Comparison of ENCODE assay signal across 9 cellular contexts in genomic region chr6:131694832-131695426, GRCh38. TPM values are rescaled to one million over a fixed set of nuclear protein-coding genes. Genes with fewer than 3 reads are reported as not detected.
DNase-seq lines count a peak whose midpoint lies in the region; ATAC-seq and TF ChIP-seq lines count a peak whose summit lies in the region.
"Had no signal": no experiment of that assay in that cellular context is flagged by ENCODE, and none has a peak within 500 bp of the region (broad histone marks: within the 10 kb centered on the region; RNA-seq: fewer than 3 reads in every experiment).

No MANE protein-coding gene starts in this region.

- H3K79me2 ChIP-seq in SK-N-SH (ENCODE audit: insufficient read depth) = no peaks in the 10 kb centered on the region

- no peaks in the 10 kb centered on the region for H3K36me3 Mint-ChIP-seq in effector memory CD8-positive, alpha-beta T cell (ENCODE audit: insufficient read depth)
- H3K36me3 Mint-ChIP-seq in type B pancreatic cell = no peaks in the 10 kb centered on the region

- no peak overlapping the region for H3K4me3 Mint-ChIP-seq in effector memory CD8-positive, alpha-beta T cell
- no peak overlapping the region for H3K4me3 Mint-ChIP-seq in type B pancreatic cell

- WGBS in SK-N-SH (ENCODE audit: low lambda C conversion rate) = 0% methylated on average over 2 of the region's 2 CpGs

- no peaks in the 10 kb centered on the region for H3K4me1 ChIP-seq in HAP-1
- H3K4me1 ChIP-seq in SK-N-SH (ENCODE audit: control insufficient read depth in 1 of 2, insufficient read depth in 2 of 2, low read depth in 1 of 2, low read length in 1 of 2) = no peaks in the 10 kb centered on the region

- no peak overlapping the region for H3K27ac ChIP-seq in 22Rv1
- H3K27ac ChIP-seq in SK-N-SH (ENCODE audit: low read depth in 2 of 2, low read length in 1 of 2) = no peak overlapping the region

- H3K36me3 ChIP-seq in HAP-1 (replicated peaks) (no peaks in the 10 kb centered on the region), SK-N-SH (replicated peaks in 1 of 2; ENCODE audit: control insufficient read depth in 1 of 2, insufficient read depth in 2 of 2, low read length in 1 of 2) (no peaks in the 10 kb centered on the region)

- H3K9me3 ChIP-seq in HAP-1 = no peaks in the 10 kb centered on the region
- no peaks in the 10 kb centered on the region for H3K9me3 ChIP-seq in SK-N-SH

- H3K9me3 Mint-ChIP-seq in effector memory CD8-positive, alpha-beta T cell = no peaks in the 10 kb centered on the region
- H3K9me3 Mint-ChIP-seq in type B pancreatic cell = no peaks in the 10 kb centered on the region

- H3K27ac Mint-ChIP-seq in effector memory CD8-positive, alpha-beta T cell = peak overlapping the region in 1 of 2 donors; percentile 25
- no peak overlapping the region for H3K27ac Mint-ChIP-seq in type B pancreatic cell

- no peaks in the 10 kb centered on the region for H3F3A ChIP-seq in SK-N-SH (replicated peaks; ENCODE audit: insufficient read depth)

- no peaks in the 10 kb centered on the region for H3K4me1 Mint-ChIP-seq in effector memory CD8-positive, alpha-beta T cell (ENCODE audit: low read depth in 2 of 2)
- H3K4me1 Mint-ChIP-seq in type B pancreatic cell (ENCODE audit: unreplicated experiment) = no peaks in the 10 kb centered on the region

- in situ Hi-C loops in HAP-1 (cut with MboI; ENCODE audit: low sequenced_read_pairs) = loop anchor here (5.0 to 25.0 kb wide), 3 partner anchors 222 to 567 kb away; no protein-coding TSS in a partner anchor

- TF ChIP-seq RAD21 in SK-N-SH (IDR thresholded peaks at IDR 0.05; ENCODE audit: low read length) = peak; percentile 72

- DNase-seq in GM04504 (ENCODE audit: low read depth) (peak; percentile 40), HAP-1 (ENCODE audit: low spot score in 2 of 2) (peak; percentile 59 to 70), LoVo (ENCODE audit: low spot score) (peak; percentile 65), SK-N-SH (peak; percentile 60), medulla oblongata (ENCODE audit: extremely low spot score) (peak; percentile 84), type B pancreatic cell (ENCODE audit: extremely low spot score, unreplicated experiment) (no peak)
- DNase-seq in effector memory CD8-positive, alpha-beta T cell = peak; percentile 4 to 13 (median 5)

- ATAC-seq in effector memory CD8-positive, alpha-beta T cell (replicated peaks) = peak; percentile 59

- no peaks in the 10 kb centered on the region for H3K27me3 Mint-ChIP-seq in effector memory CD8-positive, alpha-beta T cell
- H3K27me3 Mint-ChIP-seq in type B pancreatic cell = no peaks in the 10 kb centered on the region

- H3K9ac ChIP-seq in SK-N-SH = no peak overlapping the region

- no peaks in the 10 kb centered on the region for H3K9me2 ChIP-seq in SK-N-SH

- no peak overlapping the region for H3K4me2 ChIP-seq in SK-N-SH

- POLR2A ChIA-PET in SK-N-SH (lab: Yijun Ruan, JAX) = no interaction called here

- TF ChIP-seq EP300 in SK-N-SH (IDR thresholded peaks at IDR 0.05; ENCODE audit: borderline replicate concordance in 1 of 2, low read depth in 1 of 2, low read length in 1 of 2) = no peak

- H3K27me3 ChIP-seq in HAP-1 (ENCODE audit: low read depth) (no peaks in the 10 kb centered on the region), SK-N-SH (ENCODE audit: insufficient read depth) (peaks cover 12% of the 10 kb centered on the region; the same call in 1 of the 2 replicates)

- no peaks in the 10 kb centered on the region for H4K20me1 ChIP-seq in SK-N-SH (ENCODE audit: insufficient read depth)

- CTCF ChIA-PET in SK-N-SH (lab: Yijun Ruan, JAX) = interaction anchor here (0.7 to 3.6 kb wide), 9 partner anchors 24 to 221 kb away, joined by 3 to 21 read pairs (median 3); partner anchors contain the start of gene MED23

- TF ChIP-seq CTCF in 22Rv1 (IDR thresholded peaks at IDR 0.05) = peak; percentile 83
- TF ChIP-seq CTCF in SK-N-SH (IDR thresholded peaks at IDR 0.05) = peak; percentile 74
- peak; percentile 88 for TF ChIP-seq CTCF in type B pancreatic cell (conservative IDR thresholded peaks at IDR 0.05)

- H3K4me3 ChIP-seq in HAP-1 = no peak overlapping the region
- peak overlapping the region in 1 of 2 experiments; percentile 46; a peak in 1 of 4 replicates for H3K4me3 ChIP-seq in SK-N-SH (ENCODE audit: low read depth in 2 of 2, low read length in 1 of 2)

- H2AFZ ChIP-seq in SK-N-SH (ENCODE audit: low read depth) = no peak overlapping the region

TF ChIP-seq in SK-N-SH, 30 proteins besides CTCF, POLR2A, EP300 and RAD21:
- TF ChIP-seq, protein P1, sequence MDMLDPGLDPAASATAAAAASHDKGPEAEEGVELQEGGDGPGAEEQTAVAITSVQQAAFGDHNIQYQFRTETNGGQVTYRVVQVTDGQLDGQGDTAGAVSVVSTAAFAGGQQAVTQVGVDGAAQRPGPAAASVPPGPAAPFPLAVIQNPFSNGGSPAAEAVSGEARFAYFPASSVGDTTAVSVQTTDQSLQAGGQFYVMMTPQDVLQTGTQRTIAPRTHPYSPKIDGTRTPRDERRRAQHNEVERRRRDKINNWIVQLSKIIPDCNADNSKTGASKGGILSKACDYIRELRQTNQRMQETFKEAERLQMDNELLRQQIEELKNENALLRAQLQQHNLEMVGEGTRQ (IDR thresholded peaks at IDR 0.05; ENCODE audit: borderline replicate concordance, low read depth, low read length) = no peak
- peak; percentile 45 for TF ChIP-seq SMC3 (IDR thresholded peaks at IDR 0.05; ENCODE audit: low read depth, low read length)

RNA-seq across cellular contexts. Expression of gene OR2A4, which starts 6.3 kb away (rescaled TPM):
- polyA plus RNA-seq in SK-N-SH (2012; rRNA removed) = not detected in 2 replicates
- not detected in 2 replicates for polyA plus RNA-seq in SK-N-SH (2012; cell fraction: cytosol; rRNA removed)
- polyA plus RNA-seq in SK-N-SH (2012; cell fraction: nucleus; rRNA removed) = not detected in 2 replicates
- total RNA-seq in type B pancreatic cell (ENCODE audit: low replicate concordance) = not detected in 2 replicates

RNA-seq across cellular contexts. Expression of gene CTAGE9, which starts 15.9 kb away (rescaled TPM):
- polyA plus RNA-seq in SK-N-SH (2012; rRNA removed) = not detected in 2 replicates
- polyA plus RNA-seq in SK-N-SH (2012; cell fraction: cytosol; rRNA removed) = not detected in 2 replicates
- not detected in 2 replicates for polyA plus RNA-seq in SK-N-SH (2012; cell fraction: nucleus; rRNA removed)
- total RNA-seq in type B pancreatic cell (ENCODE audit: low replicate concordance) = not detected in 2 replicates
- total RNA-seq: mononuclear cell had no signal

RNA-seq across cellular contexts. Expression of gene ENPP3, which starts 57.8 kb away (rescaled TPM):
- polyA plus RNA-seq in SK-N-SH (2012; rRNA removed) = not detected in 2 replicates
- polyA plus RNA-seq in SK-N-SH (2012; cell fraction: cytosol; rRNA removed) = not detected in 2 replicates
- not detected in 2 replicates for polyA plus RNA-seq in SK-N-SH (2012; cell fraction: nucleus; rRNA removed)
- 0.07 and 0.82 TPM in 2 replicates for total RNA-seq in type B pancreatic cell (ENCODE audit: low replicate concordance)
